Comparison of ENCODE assay signal across 8 cellular contexts in the genomic region with DNA sequence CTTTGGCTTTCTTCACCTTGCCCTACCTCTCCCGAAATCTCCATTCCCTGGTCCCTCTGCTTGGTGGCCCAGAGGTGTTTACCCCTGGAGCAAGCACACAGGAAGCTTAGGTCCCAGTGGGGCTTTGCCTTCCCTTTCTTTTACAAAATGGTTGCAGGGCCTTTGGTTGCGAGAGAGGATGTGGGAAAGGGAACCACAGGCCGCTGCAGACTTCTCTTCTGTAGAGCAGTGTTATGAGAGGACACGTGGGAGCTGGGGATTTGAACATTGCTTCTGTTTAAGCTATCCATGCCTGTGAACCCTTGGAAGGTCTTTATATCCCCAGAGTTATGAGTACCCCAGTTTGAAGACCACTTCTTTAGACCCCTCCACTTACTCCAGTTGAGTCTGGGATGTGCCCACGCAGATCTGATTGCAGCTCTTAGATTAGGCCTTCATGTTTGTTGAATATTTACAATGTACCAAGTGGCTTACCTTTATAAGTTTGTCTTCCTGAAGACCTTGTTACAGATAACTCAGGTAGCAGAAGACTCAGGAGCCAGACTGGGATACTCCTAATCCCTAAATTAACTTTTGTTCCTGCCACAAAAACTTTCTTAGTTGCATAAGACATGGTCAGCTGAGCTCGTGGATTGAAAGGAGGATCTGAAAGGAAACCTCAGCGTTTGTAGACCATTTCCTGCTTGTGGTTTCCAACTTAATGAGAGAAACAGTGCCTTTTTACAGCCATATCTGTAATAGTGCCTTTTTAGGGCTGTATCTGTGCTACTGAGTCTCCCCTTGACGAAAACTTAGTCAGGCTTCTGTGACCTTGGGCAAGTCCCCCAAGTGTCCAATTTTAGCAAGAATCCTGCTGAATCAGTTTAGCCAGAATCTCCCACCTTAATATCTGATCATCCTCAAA. TPM values are rescaled to one million over a fixed set of nuclear protein-coding genes. Genes with fewer than 3 reads are reported as not detected.
DNase-seq lines count a peak whose midpoint lies in the region; ATAC-seq and TF ChIP-seq lines count a peak whose summit lies in the region.

No MANE protein-coding gene starts in this region.

- ATAC-seq in GM19468 (IDR thresholded peaks at IDR 0.05; ENCODE audit: extremely low read depth, unreplicated experiment) (peak; percentile 98), HG03460 (IDR thresholded peaks at IDR 0.05; ENCODE audit: unreplicated experiment) (peak; percentile 96), foreskin keratinocyte (no peak)
- ATAC-seq in activated CD8-positive, alpha-beta T cell treated with anti-CD3 and anti-CD28 coated beads, Interleukin-2, amount 10 ng/mL, durations not matched to agents 7 days and 5 days, result peak; percentile 94

- CTCF ChIA-PET in activated CD8-positive, alpha-beta T cell treated with anti-CD3 and anti-CD28 coated beads, Interleukin-2, amount 10 ng/mL, durations not matched to agents 7 days and 5 days (lab: Charles Lee), result interaction anchor here (1.0 to 3.7 kb wide), 5 partner anchors 15 to 227 kb away, joined by 4 to 27 read pairs (median 5); a partner anchor contains a TSS

- peaks cover 41% of the 10 kb centered on the region for H3K36me3 Mint-ChIP-seq in activated CD8-positive, alpha-beta T cell treated with anti-CD3 and anti-CD28 coated beads, Interleukin-2, amount 10 ng/mL, durations not matched to agents 7 days and 5 days (ENCODE audit: low read depth)

- no peak for TF ChIP-seq CTCF in foreskin keratinocyte (conservative IDR thresholded peaks at IDR 0.05)

- H3K27ac ChIP-seq in foreskin keratinocyte, result no peak overlapping the region

- peaks cover 64% of the 10 kb centered on the region for H3K4me1 Mint-ChIP-seq in activated CD8-positive, alpha-beta T cell treated with anti-CD3 and anti-CD28 coated beads, Interleukin-2, amount 10 ng/mL, durations not matched to agents 7 days and 5 days (ENCODE audit: low read depth)

- no peaks in the 10 kb centered on the region for H3K4me1 ChIP-seq in foreskin keratinocyte

- no peaks in the 10 kb centered on the region for H3K27me3 Mint-ChIP-seq in activated CD8-positive, alpha-beta T cell treated with anti-CD3 and anti-CD28 coated beads, Interleukin-2, amount 10 ng/mL, durations not matched to agents 7 days and 5 days (ENCODE audit: low read depth)

- peaks cover 9% of the 10 kb centered on the region for H3K9me3 Mint-ChIP-seq in activated CD8-positive, alpha-beta T cell treated with anti-CD3 and anti-CD28 coated beads, Interleukin-2, amount 10 ng/mL, durations not matched to agents 7 days and 5 days (ENCODE audit: insufficient read depth)

- H3K4me3 ChIP-seq in GM08714 (ENCODE audit: low read length), result peak overlapping the region; percentile 39; the same call in 1 of the 2 replicates

- peak overlapping the region; percentile 92 for H3K27ac Mint-ChIP-seq in activated CD8-positive, alpha-beta T cell treated with anti-CD3 and anti-CD28 coated beads, Interleukin-2, amount 10 ng/mL, durations not matched to agents 7 days and 5 days

- POLR2A ChIA-PET in activated CD8-positive, alpha-beta T cell treated with anti-CD3 and anti-CD28 coated beads, Interleukin-2, amount 10 ng/mL, durations not matched to agents 7 days and 5 days (lab: Charles Lee), result interaction anchor here (0.6 to 4.3 kb wide), 9 partner anchors 9 to 298 kb away, joined by 3 to 55 read pairs (median 4); a partner anchor contains a TSS

- H3K4me3 Mint-ChIP-seq in activated CD8-positive, alpha-beta T cell treated with anti-CD3 and anti-CD28 coated beads, Interleukin-2, amount 10 ng/mL, durations not matched to agents 7 days and 5 days, result peak overlapping the region; percentile 57

- H3K27me3 ChIP-seq in foreskin keratinocyte, result no peaks in the 10 kb centered on the region

- DNase-seq in activated CD8-positive, alpha-beta T cell treated with anti-CD3 and anti-CD28 coated beads, Interleukin-2, amount 10 ng/mL, durations not matched to agents 7 days and 5 days, result peak; percentile 90
- DNase-seq in midbrain (lab: John Stamatoyannopoulos, UW) (peak; percentile 23), foreskin keratinocyte (no peak), SW 1271 (lab: John Stamatoyannopoulos, UW) (no peak)
- DNase-seq in activated CD4-positive, CD25-positive, alpha-beta regulatory T cell (lab: John Stamatoyannopoulos, UW), result no peak

RNA-seq across cellular contexts. Expression of a gene that starts 21.9 kb away (rescaled TPM):
- total RNA-seq in activated CD8-positive, alpha-beta T cell treated with anti-CD3 and anti-CD28 coated beads, Interleukin-2, amount 10 ng/mL, durations not matched to agents 7 days and 5 days, result 100 to 1,000 TPM; 216 to 234 TPM
- total RNA-seq in foreskin keratinocyte, result 73.4 and 76.4 TPM in 2 replicates
- polyA plus RNA-seq in foreskin keratinocyte, result 39.8 and 45.6 TPM in 2 replicates

Comparison
In these comparisons a context has a peak if more than half of its experiments do, and no peak if none do; other contexts are left out.
1. DNase-seq: peak in activated CD8-positive, alpha-beta T cell treated with anti-CD3 and anti-CD28 coated beads, Interleukin-2, amount 10 ng/mL, durations not matched to agents 7 days and 5 days (single experiment) and midbrain (single experiment); none in activated CD4-positive, CD25-positive, alpha-beta regulatory T cell (0 of 4), foreskin keratinocyte (0 of 2) and SW 1271 (0 of 2).